In the genomic region with DNA sequence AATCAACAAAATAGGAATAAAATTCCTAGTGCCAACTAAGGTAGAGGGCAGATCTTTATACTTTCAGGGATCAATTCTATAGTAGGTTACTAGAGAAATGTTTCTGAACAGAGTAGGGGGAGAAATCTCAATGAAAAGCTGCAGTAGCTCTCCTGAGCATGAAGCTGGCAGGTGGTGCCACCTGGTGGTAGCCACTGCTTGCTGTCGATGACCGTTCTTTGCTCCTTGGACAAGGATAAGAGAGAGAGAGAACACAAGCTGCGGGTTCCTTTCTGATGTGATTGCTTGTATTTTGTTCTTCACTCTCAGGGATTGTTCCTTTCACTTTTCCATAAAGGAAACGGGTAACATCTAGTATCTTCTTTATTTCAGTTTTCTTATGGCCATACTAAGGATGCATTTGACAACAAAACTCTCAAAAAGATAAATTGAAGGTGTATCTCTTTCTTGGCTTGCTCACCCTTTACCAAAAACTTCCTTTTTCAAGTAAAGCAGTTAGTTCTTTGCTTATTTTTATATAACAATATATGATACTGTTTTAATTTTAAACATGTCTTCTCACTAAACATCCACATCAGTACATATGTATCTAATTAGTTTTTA, we compare ENCODE assay signal across 8 cellular contexts. TPM values are rescaled to one million over a fixed set of nuclear protein-coding genes. Genes with fewer than 3 reads are reported as not detected.
DNase-seq lines count a peak whose midpoint lies in the region; ATAC-seq and TF ChIP-seq lines count a peak whose summit lies in the region.

No MANE protein-coding gene starts in this region.

- H3K4me2 ChIP-seq in SU-DHL-6 (ENCODE audit: low read depth, low read length, poor library complexity, severe bottlenecking), result no peak overlapping the region

- no peaks in the 10 kb centered on the region for H3K79me2 ChIP-seq in SU-DHL-6 (ENCODE audit: insufficient read depth, low read length)

- no peak overlapping the region for H3K27ac ChIP-seq in SU-DHL-6 (ENCODE audit: low read depth, low read length)
- H3K27ac ChIP-seq in right atrium auricular region, result no peak overlapping the region

- CTCF ChIA-PET in HEK293T (lab: Yijun Ruan, JAX), result interaction anchor here (0.6 to 1.7 kb wide), 8 partner anchors 10 to 164 kb away, joined by 3 to 7 read pairs (median 4); no protein-coding TSS in a partner anchor

- H3K4me1 ChIP-seq in adipocyte (ENCODE audit: control insufficient read depth, insufficient read depth, low read length) (peaks cover 33% of the 10 kb centered on the region), right atrium auricular region (peaks cover 0 to 4% of the 10 kb centered on the region in 2 donors)

- H2AFZ ChIP-seq in SU-DHL-6 (ENCODE audit: low read depth, low read length, severe bottlenecking), result no peak overlapping the region

- H3K9ac ChIP-seq in SU-DHL-6 (ENCODE audit: low read length) (no peak overlapping the region), adipocyte (ENCODE audit: low read length) (no peak overlapping the region)

- no peaks in the 10 kb centered on the region for H3K9me2 ChIP-seq in SU-DHL-6 (replicated peaks; ENCODE audit: insufficient read depth, low read length)

- peak; percentile 76 for ATAC-seq in sciatic nerve
- no peak for ATAC-seq in HG03521 (IDR thresholded peaks at IDR 0.05; ENCODE audit: unreplicated experiment)

- peak; percentile 74 for DNase-seq in HEK293T (ENCODE audit: extremely low spot score)
- DNase-seq in NCI-H1092 (lab: John Stamatoyannopoulos, UW), result peak; percentile 33
- DNase-seq in adipocyte (ENCODE audit: low read depth), result peak; percentile 89
- DNase-seq in right atrium auricular region (ENCODE audit: low spot score), result no peak
- DNase-seq in sciatic nerve (ENCODE audit: low spot score), result peak; percentile 88

- H3K36me3 ChIP-seq in SU-DHL-6 (ENCODE audit: low read length), result no peaks in the 10 kb centered on the region
- H3K36me3 ChIP-seq in adipocyte (ENCODE audit: control insufficient read depth, insufficient read depth, low read length, severe bottlenecking), result no peaks in the 10 kb centered on the region
- no peaks in the 10 kb centered on the region for H3K36me3 ChIP-seq in right atrium auricular region

- intact Hi-C loops in sciatic nerve (cut with DNase I), result no loop called here

- H3K4me3 ChIP-seq in SU-DHL-6 (ENCODE audit: insufficient read depth, low read length, poor library complexity, severe bottlenecking), result no peak overlapping the region
- H3K4me3 ChIP-seq in adipocyte (ENCODE audit: low read length), result no peak overlapping the region
- no peak overlapping the region for H3K4me3 ChIP-seq in right atrium auricular region

- TF ChIP-seq CTCF in GM12872 (IDR thresholded peaks at IDR 0.05; ENCODE audit: insufficient read depth, low read depth, low read length) (peak; percentile 97), SU-DHL-6 (IDR thresholded peaks at IDR 0.05; ENCODE audit: insufficient read depth, low read length, poor library complexity, severe bottlenecking) (peak; percentile 80), right atrium auricular region (IDR thresholded peaks at IDR 0.05) (peak; percentile 65 to 84)

- H3K9me3 ChIP-seq in SU-DHL-6 (ENCODE audit: insufficient read depth, low read length), result no peaks in the 10 kb centered on the region
- no peaks in the 10 kb centered on the region for H3K9me3 ChIP-seq in adipocyte (ENCODE audit: control insufficient read depth, low read length)
- no peaks in the 10 kb centered on the region for H3K9me3 ChIP-seq in right atrium auricular region

- no peaks in the 10 kb centered on the region for H3F3A ChIP-seq in SU-DHL-6 (ENCODE audit: insufficient read depth)

- POLR2A ChIA-PET in HEK293T (lab: Yijun Ruan, JAX), result interaction anchor here (0.9 kb wide), 1 partner anchor 20 kb away, joined by 3 read pairs; no protein-coding TSS in a partner anchor

- H4K20me1 ChIP-seq in SU-DHL-6 (ENCODE audit: low read depth, low read length), result no peaks in the 10 kb centered on the region

- H3K27me3 ChIP-seq in SU-DHL-6 (ENCODE audit: low read length) (no peaks in the 10 kb centered on the region), adipocyte (replicated peaks; ENCODE audit: control insufficient read depth, insufficient read depth, low read length) (no peaks in the 10 kb centered on the region), right atrium auricular region (no peaks in the 10 kb centered on the region)

TF ChIP-seq in HEK293T, 16 proteins besides CTCF, POLR2A, EP300 and RAD21:
- TF ChIP-seq ELF4 (IDR thresholded peaks at IDR 0.05) (no peak), FOXM1 (IDR thresholded peaks at IDR 0.05; ENCODE audit: borderline replicate concordance) (no peak), BHLHE40 (IDR thresholded peaks at IDR 0.05; ENCODE audit: borderline replicate concordance) (no peak), HDGF (IDR thresholded peaks at IDR 0.05; ENCODE audit: borderline replicate concordance) (no peak), L3MBTL2 (conservative IDR thresholded peaks at IDR 0.05) (no peak), FOXK2 (IDR thresholded peaks at IDR 0.05) (no peak), FOXA1 (IDR thresholded peaks at IDR 0.05) (no peak), LEF1 (IDR thresholded peaks at IDR 0.05; ENCODE audit: borderline replicate concordance) (no peak), CTBP1 (IDR thresholded peaks at IDR 0.05; ENCODE audit: borderline replicate concordance) (no peak), ZNF384 (IDR thresholded peaks at IDR 0.05) (no peak)
- TF ChIP-seq, protein P1, sequence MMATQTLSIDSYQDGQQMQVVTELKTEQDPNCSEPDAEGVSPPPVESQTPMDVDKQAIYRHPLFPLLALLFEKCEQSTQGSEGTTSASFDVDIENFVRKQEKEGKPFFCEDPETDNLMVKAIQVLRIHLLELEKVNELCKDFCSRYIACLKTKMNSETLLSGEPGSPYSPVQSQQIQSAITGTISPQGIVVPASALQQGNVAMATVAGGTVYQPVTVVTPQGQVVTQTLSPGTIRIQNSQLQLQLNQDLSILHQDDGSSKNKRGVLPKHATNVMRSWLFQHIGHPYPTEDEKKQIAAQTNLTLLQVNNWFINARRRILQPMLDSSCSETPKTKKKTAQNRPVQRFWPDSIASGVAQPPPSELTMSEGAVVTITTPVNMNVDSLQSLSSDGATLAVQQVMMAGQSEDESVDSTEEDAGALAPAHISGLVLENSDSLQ (IDR thresholded peaks at IDR 0.05), result no peak

RNA-seq across cellular contexts. Expression of a gene that starts 18.6 kb away (rescaled TPM):
- total RNA-seq in right atrium auricular region, result 10 to 100 TPM; 17.3 to 51.8 TPM
- total RNA-seq in sciatic nerve, result 48.3 TPM
